ENCODE assay signal across 7 cellular contexts in genomic region chr22:19959043-19959586, GRCh38. TPM values are rescaled to one million over a fixed set of nuclear protein-coding genes. Genes with fewer than 3 reads are reported as not detected.
A peak's percentile ranks its signal among the peaks of the same experiment; 100 is the strongest.
DNase-seq lines count a peak whose midpoint lies in the region; ATAC-seq, FAIRE-seq and TF ChIP-seq lines count a peak whose summit lies in the region.

No MANE protein-coding gene starts in this region.

- intact Hi-C loops in left lung (cut with DNase I): no loop called here

- no peak overlapping the region for H2BK120ac ChIP-seq in H1 (replicated peaks; ENCODE audit: low read depth, low read length)

- FAIRE-seq in H1 (lab: Jason Lieb, UNC): no peak

- H3K14ac ChIP-seq in H1 (ENCODE audit: insufficient read length): no peak overlapping the region

- TF ChIP-seq POLR2A in H1 (IDR thresholded peaks at IDR 0.05; ENCODE audit: control extremely low read depth in 1 of 2, low read depth in 2 of 2, low read length in 2 of 2) (peak in 1 of 2 experiments; percentile 61; a peak in 2 of 3 replicates), tibial nerve (IDR thresholded peaks at IDR 0.05) (no peak)

- no peak overlapping the region for H2BK12ac ChIP-seq in H1 (ENCODE audit: low read depth, low read length)

- H3K79me1 ChIP-seq in H1 (ENCODE audit: low read depth, low read length): no peaks in the 10 kb centered on the region

- H3K4ac ChIP-seq in H1 (replicated peaks; ENCODE audit: insufficient read length, low read depth, low read length): peak overlapping the region; percentile 44

- H3K23me2 ChIP-seq in H1 (ENCODE audit: low read depth, low read length): peaks cover 5% of the 10 kb centered on the region

- H3K4me2 ChIP-seq in H1 (ENCODE audit: insufficient read depth in 1 of 2, low read depth in 2 of 2, low read length in 2 of 2): peak overlapping the region; percentile 68 to 74

- POLR2A ChIA-PET in H1 (lab: Charles Lee; ENCODE audit: partially characterized antibody): interaction anchor here (0.6 to 1.4 kb wide), 2 partner anchors 11 to 264 kb away, joined by 3 to 4 read pairs; no protein-coding TSS in a partner anchor

- H2AK5ac ChIP-seq in H1 (ENCODE audit: low read depth, low read length): no peak overlapping the region

- CTCF ChIA-PET in H1 (lab: Charles Lee; ENCODE audit: partially characterized antibody): interaction anchor here (0.6 to 1.8 kb wide), 9 partner anchors 11 to 780 kb away, joined by 3 to 6 read pairs (median 4); no protein-coding TSS in a partner anchor

- TF ChIP-seq CTCF in H1 (IDR thresholded peaks at IDR 0.05; ENCODE audit: control extremely low read depth in 1 of 3, insufficient read depth in 1 of 3, low read depth in 1 of 3, low read length in 3 of 3) (no peak), left lung (IDR thresholded peaks at IDR 0.05) (no peak), tibial nerve (IDR thresholded peaks at IDR 0.05) (no peak)

- H3K27me3 ChIP-seq in H1 (replicated peaks in 1 of 4; ENCODE audit: control insufficient read depth in 3 of 4, extremely low read depth in 1 of 4, insufficient read depth in 3 of 4, low read length in 3 of 4) (no peaks in the 10 kb centered on the region), left lung (no peaks in the 10 kb centered on the region), tibial nerve (no peaks in the 10 kb centered on the region)

- TF ChIP-seq RAD21 in H1 (IDR thresholded peaks at IDR 0.05 in 1 of 2, conservative IDR thresholded peaks at IDR 0.05 in 1 of 2; ENCODE audit: low read depth in 2 of 2, low read length in 2 of 2): no peak

- DNase-seq in NCI-H2227 treated with DMSO at 0.1 percent for 48 hours (lab: John Stamatoyannopoulos, UW) (peak; percentile 71), H1 (ENCODE audit: low read depth in 1 of 2, low spot score in 2 of 2) (peak; percentile 81 to 98), left lung (peak; percentile 75 to 89), tibial nerve (ENCODE audit: low spot score in 2 of 2) (peak; percentile 59 to 76), mesenteric fat pad (ENCODE audit: low spot score) (no peak), NCI-H187 (lab: John Stamatoyannopoulos, UW) (no peak)

- H3K36me3 ChIP-seq in H1 (ENCODE audit: control insufficient read depth in 2 of 4, insufficient read depth in 4 of 4, low read length in 3 of 4): no peaks in the 10 kb centered on the region
- H3K36me3 ChIP-seq in left lung: peaks cover 0 to 14% of the 10 kb centered on the region in 2 donors
- H3K36me3 ChIP-seq in tibial nerve: peaks cover 0 to 22% (median 0%) of the 10 kb centered on the region in 3 donors

- WGBS in H1 (ENCODE audit: extremely low coverage in 1 of 2, insufficient coverage in 1 of 2, insufficient read length in 1 of 2, insufficient replicate concordance in 2 of 2, low coverage in 1 of 2, low lambda C conversion rate in 2 of 2, missing lambda C conversion rate in 1 of 2), 2 experiments: 12% methylated on average over 23 of the region's 30 CpGs; no CpG with 5 or more reads in 1 of the 2 experiments
- 32 to 35% methylated on average over 17 to 23 of the region's 30 CpGs for WGBS in tibial nerve, 2 donors

- no peak overlapping the region for H4K5ac ChIP-seq in H1 (ENCODE audit: insufficient read length, low read depth, low read length)

- H3K4me3 ChIP-seq in H1 (ENCODE audit: extremely low read depth in 1 of 4, insufficient read depth in 2 of 4, low read depth in 3 of 4, low read length in 4 of 4): peak overlapping the region; percentile 38 to 61 (median 52); a peak in 7 of 8 replicates
- H3K4me3 ChIP-seq in left lung: peak overlapping the region in 1 of 2 donors; percentile 4
- peak overlapping the region in 2 of 4 donors; percentile 36 to 38 for H3K4me3 ChIP-seq in tibial nerve

- peak overlapping the region; percentile 60 for H3K18ac ChIP-seq in H1 (ENCODE audit: extremely low read depth, low read length)

- H3K27ac ChIP-seq in H1 (ENCODE audit: low read depth, low read length) (no peak overlapping the region), left lung (no peak overlapping the region), tibial nerve (peak overlapping the region; percentile 35 to 80 (median 58))

- H2AFZ ChIP-seq in H1 (ENCODE audit: low read length): 0 out of 2 replicates have a peak overlapping the region, but pooled peaks have one; percentile 9

- H3K4me1 ChIP-seq in H1 (replicated peaks in 1 of 4; ENCODE audit: control insufficient read depth in 3 of 4, insufficient read depth in 4 of 4, low read length in 3 of 4) (peaks cover 0 to 23% (median 18%) of the 10 kb centered on the region in 4 experiments; a peak in 6 of 7 replicates), left lung (peaks cover 20 to 36% of the 10 kb centered on the region in 2 donors), tibial nerve (peaks cover 0 to 56% (median 28%) of the 10 kb centered on the region in 4 donors)

- H2BK15ac ChIP-seq in H1 (ENCODE audit: low read length): no peak overlapping the region

- H4K91ac ChIP-seq in H1 (replicated peaks; ENCODE audit: insufficient read length, low read length): no peak overlapping the region

- no peak overlapping the region; the same call in 1 of the 2 replicates for H4K8ac ChIP-seq in H1 (ENCODE audit: extremely low read depth, insufficient read depth, low read length)

- H2BK20ac ChIP-seq in H1 (ENCODE audit: low read length): no peak overlapping the region

- H3K23ac ChIP-seq in H1 (ENCODE audit: insufficient read length): no peak overlapping the region

- peak overlapping the region; percentile 88; the same call in 1 of the 2 replicates for H2BK5ac ChIP-seq in H1 (ENCODE audit: low read depth, low read length)

- no peaks in the 10 kb centered on the region for H3K79me2 ChIP-seq in H1 (ENCODE audit: control insufficient read depth in 1 of 2, insufficient read depth in 2 of 2, low read length in 2 of 2)

- TF ChIP-seq EP300 in H1 (IDR thresholded peaks at IDR 0.05; ENCODE audit: borderline replicate concordance in 1 of 2, low read depth in 2 of 2, low read length in 2 of 2) (no peak), tibial nerve (IDR thresholded peaks at IDR 0.05) (peak in 1 of 2 donors; percentile 15)

- H3K56ac ChIP-seq in H1 (replicated peaks; ENCODE audit: insufficient read length, low read depth, low read length): no peak overlapping the region

- peaks cover 1 to 5% of the 10 kb centered on the region in 2 experiments for H4K20me1 ChIP-seq in H1 (replicated peaks in 1 of 2; ENCODE audit: control insufficient read depth in 1 of 2, insufficient read depth in 2 of 2, low read length in 2 of 2)

- H3K9ac ChIP-seq in H1 (replicated peaks in 1 of 4; ENCODE audit: extremely low read depth in 1 of 4, low read depth in 3 of 4, low read length in 3 of 4): peak overlapping the region in 1 of 4 experiments; percentile 16; a peak in 2 of 7 replicates

- ATAC-seq in left lung: peak; percentile 65
- ATAC-seq in HG03108 (IDR thresholded peaks at IDR 0.05; ENCODE audit: unreplicated experiment): no peak

- H3K9me3 ChIP-seq in H1 (ENCODE audit: insufficient read depth in 2 of 2, low read depth in 1 of 2, low read length in 1 of 2) (no peaks in the 10 kb centered on the region), left lung (no peaks in the 10 kb centered on the region), tibial nerve (no peaks in the 10 kb centered on the region)

TF ChIP-seq in H1, 55 proteins besides CTCF, POLR2A, EP300 and RAD21 (continues in another document):
- peak in 1 of 2 experiments; percentile 69; a peak in 2 of 4 replicates for TF ChIP-seq SIN3A (conservative IDR thresholded peaks at IDR 0.05 in 1 of 2, IDR thresholded peaks at IDR 0.05 in 1 of 2; ENCODE audit: low read depth in 1 of 2, low read length in 2 of 2)
- peak; percentile 60; the same call in 1 of the 2 replicates for TF ChIP-seq TAF1 (IDR thresholded peaks at IDR 0.05; ENCODE audit: low read depth, low read length)

RNA-seq across cellular contexts. Expression of gene TXNRD2, which starts 17.5 kb away (rescaled TPM):
- 14.2 and 14.8 TPM in 2 replicates for total RNA-seq in H1 (2021; fragmentation: NEBNext Ultra II Directional; extraction: Animal tissue kit (Norgen Biotek cat#: 25700))
- 21.9 and 25.0 TPM in 2 replicates for polyA plus RNA-seq in H1 (2011; rRNA removed)
- 20.2 TPM for polyA plus RNA-seq in H1 (2011; cell fraction: cytosol; rRNA removed)
- 38.2 TPM for polyA plus RNA-seq in H1 (2011; cell fraction: nucleus; rRNA removed)
- 11.3 to 14.7 TPM (median 13.7 TPM) in 4 replicates for polyA plus RNA-seq in H1 (2012, experiment 1 of 2)
- 16.5 TPM for polyA plus RNA-seq in H1 (2012, experiment 2 of 2)
- polyA plus RNA-seq in H1 (2013, experiment 1 of 2): 8.1 TPM
- polyA plus RNA-seq in H1 (2013, experiment 2 of 2): 9.0 TPM
- polyA minus RNA-seq in H1 (2011; rRNA and poly(A)+ RNA removed): 6.3 and 8.1 TPM in 2 replicates
- 6.8 TPM for polyA minus RNA-seq in H1 (2011; cell fraction: cytosol; rRNA and poly(A)+ RNA removed)
- polyA minus RNA-seq in H1 (2011; cell fraction: nucleus; rRNA and poly(A)+ RNA removed): 13.8 TPM
- 10 to 100 TPM; 36.5 to 42.8 TPM for total RNA-seq in left lung
- total RNA-seq in tibial nerve: 10 to 100 TPM; 34.8 to 40.6 (median 37.8) TPM
- 20.2 TPM for total RNA-seq in mesenteric fat pad

RNA-seq across cellular contexts. Expression of gene COMT, which starts 17.5 kb away (rescaled TPM):
- total RNA-seq in H1 (2021; fragmentation: NEBNext Ultra II Directional; extraction: Animal tissue kit (Norgen Biotek cat#: 25700)): 15.2 and 16.6 TPM in 2 replicates
- 33.7 and 45.0 TPM in 2 replicates for polyA plus RNA-seq in H1 (2011; rRNA removed)
- 30.8 TPM for polyA plus RNA-seq in H1 (2011; cell fraction: cytosol; rRNA removed)
- polyA plus RNA-seq in H1 (2011; cell fraction: nucleus; rRNA removed): 39.7 TPM
- 21.8 to 30.3 TPM (median 29.0 TPM) in 4 replicates for polyA plus RNA-seq in H1 (2012, experiment 1 of 2)
- 26.2 TPM for polyA plus RNA-seq in H1 (2012, experiment 2 of 2)
- polyA plus RNA-seq in H1 (2013, experiment 1 of 2): 12.0 TPM
- polyA plus RNA-seq in H1 (2013, experiment 2 of 2): 10.6 TPM
- 9.1 and 11.6 TPM in 2 replicates for polyA minus RNA-seq in H1 (2011; rRNA and poly(A)+ RNA removed)
- polyA minus RNA-seq in H1 (2011; cell fraction: cytosol; rRNA and poly(A)+ RNA removed): 25.5 TPM
- 7.3 TPM for polyA minus RNA-seq in H1 (2011; cell fraction: nucleus; rRNA and poly(A)+ RNA removed)
- total RNA-seq in left lung (100 to 1,000 TPM; 191 to 249 TPM), tibial nerve (100 to 1,000 TPM; 212 to 306 (median 240) TPM), mesenteric fat pad (144 TPM)

RNA-seq across cellular contexts. Expression of gene ARVCF, which starts 57.5 kb away (rescaled TPM):
- total RNA-seq in H1 (2021; fragmentation: NEBNext Ultra II Directional; extraction: Animal tissue kit (Norgen Biotek cat#: 25700)): 43.2 and 49.6 TPM in 2 replicates
- polyA plus RNA-seq in H1 (2011; rRNA removed): 31.0 and 68.3 TPM in 2 replicates
- polyA plus RNA-seq in H1 (2011; cell fraction: cytosol; rRNA removed): 68.4 TPM
- polyA plus RNA-seq in H1 (2011; cell fraction: nucleus; rRNA removed): 444 TPM
- 37.9 to 61.7 TPM (median 55.2 TPM) in 4 replicates for polyA plus RNA-seq in H1 (2012, experiment 1 of 2)
- polyA plus RNA-seq in H1 (2012, experiment 2 of 2): 25.1 TPM
- 23.2 TPM for polyA plus RNA-seq in H1 (2013, experiment 1 of 2)
- polyA plus RNA-seq in H1 (2013, experiment 2 of 2): 21.9 TPM
- 18.4 and 21.2 TPM in 2 replicates for polyA minus RNA-seq in H1 (2011; rRNA and poly(A)+ RNA removed)
- polyA minus RNA-seq in H1 (2011; cell fraction: cytosol; rRNA and poly(A)+ RNA removed): 28.8 TPM
- 88.4 TPM for polyA minus RNA-seq in H1 (2011; cell fraction: nucleus; rRNA and poly(A)+ RNA removed)
- total RNA-seq in left lung (10 to 100 TPM; 18.2 to 22.4 TPM), tibial nerve (10 to 100 TPM; 47.5 to 98.3 (median 80.6) TPM), mesenteric fat pad (5.3 TPM)

Comparison
In these comparisons a context has a peak if more than half of its experiments do, and no peak if none do; other contexts are left out.
1. DNase-seq: peak in NCI-H2227 treated with DMSO at 0.1 percent for 48 hours (single experiment), H1 (2 of 2), left lung (2 of 2) and tibial nerve (2 of 2); none in mesenteric fat pad (single experiment) and NCI-H187 (0 of 2).
2. H3K27ac ChIP-seq: peak in tibial nerve (4 of 4); none in H1 (single experiment) and left lung (0 of 2).